Comparison of ENCODE assay signal across 21 cellular contexts in the genomic region with DNA sequence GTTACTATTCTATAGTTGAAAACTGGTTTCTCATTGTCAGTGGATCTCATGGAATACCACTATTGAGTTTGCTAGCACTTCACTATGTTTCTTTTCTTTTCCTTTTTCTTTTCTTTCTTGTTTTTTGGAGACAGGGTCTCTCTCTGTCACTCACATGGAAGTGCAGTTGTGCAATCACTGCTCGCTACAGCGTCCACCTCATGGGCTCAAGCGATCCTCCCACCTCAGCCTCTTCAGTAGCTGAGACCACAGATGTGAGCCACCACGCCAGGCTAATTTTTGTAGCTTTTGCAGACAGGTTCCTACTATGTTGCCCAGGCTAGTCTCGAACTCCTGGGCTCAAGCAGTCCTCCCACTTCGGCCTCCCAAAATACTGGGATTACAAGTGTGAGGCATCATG. TPM values are rescaled to one million over a fixed set of nuclear protein-coding genes. Genes with fewer than 3 reads are reported as not detected.
"Had no signal": no experiment of that assay in that cellular context is flagged by ENCODE, and none has a peak within 500 bp of the region (broad histone marks: within the 10 kb centered on the region; RNA-seq: fewer than 3 reads in every experiment).

No MANE protein-coding gene starts in this region.

- H3K27ac ChIP-seq: KMS-11, SJSA1, SK-N-MC had no signal

- H3K27me3 ChIP-seq: SJSA1 had no signal

- H3K4me3 ChIP-seq: SJSA1, SK-N-MC had no signal

- H3K4me1 ChIP-seq: SJSA1 had no signal

- H3K36me3 ChIP-seq: SJSA1 had no signal

- DNase-seq: Kasumi-1, MM.1S, NCI-H1092 treated with DMSO at 0.1 percent for 48 hours, NCI-H1417, NCI-H1436 treated with DMSO at 0.1 percent for 48 hours, NCI-H1694, NCI-H187 treated with DMSO at 0.1 percent for 48 hours, NCI-H2029 treated with DMSO at 0.1 percent for 48 hours, NCI-H2171 treated with DMSO at 0.1 percent for 48 hours, NCI-H345, NCI-H446 treated with DMSO at 0.1 percent for 48 hours, NCI-H510A treated with DMSO at 0.1 percent for 48 hours, NCI-H526, NCI-H748 treated with DMSO at 0.1 percent for 48 hours, Right ventricle myocardium superior, RPMI8226, SIG-M5 had no signal

- H3K4me2 ChIP-seq: KMS-11 had no signal

- H3K9me3 ChIP-seq: SJSA1 had no signal

- H3K9ac ChIP-seq: KMS-11 had no signal

RNA-seq across cellular contexts. Expression of gene VCAN, which starts 42.7 kb away (rescaled TPM):
- total RNA-seq: HT-29 had no signal
